In the genomic region with DNA sequence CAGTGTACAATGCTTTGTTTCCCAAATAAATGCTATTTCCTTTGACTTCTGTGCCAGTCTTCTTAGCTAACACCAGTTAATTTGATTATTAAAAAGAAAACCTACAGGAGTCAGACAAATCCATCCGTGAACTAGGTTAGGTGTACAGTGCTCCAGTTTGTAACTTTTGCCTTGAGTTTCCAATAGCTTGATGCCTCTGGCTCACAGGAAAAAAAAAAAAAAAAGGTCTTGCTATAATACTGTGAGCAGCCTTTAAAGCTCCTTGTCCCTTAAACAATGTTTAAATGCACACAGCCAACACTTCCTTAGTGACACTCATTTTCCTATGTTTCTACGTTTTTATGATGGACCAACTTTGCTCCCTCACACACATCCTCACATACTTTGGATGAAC, we compare ENCODE assay signal across 1 cellular context.
TF ChIP-seq lines count a peak whose summit lies in the region.

No MANE protein-coding gene starts in this region.

TF ChIP-seq in A549, 52 proteins besides CTCF, POLR2A, EP300 and RAD21 (continued from another document):
- TF ChIP-seq REST (IDR thresholded peaks at IDR 0.05) (no peak), BHLHE40 (IDR thresholded peaks at IDR 0.05; ENCODE audit: low read depth, low read length) (no peak)
